9 cellular contexts compared by ENCODE assay signal in the genomic region with DNA sequence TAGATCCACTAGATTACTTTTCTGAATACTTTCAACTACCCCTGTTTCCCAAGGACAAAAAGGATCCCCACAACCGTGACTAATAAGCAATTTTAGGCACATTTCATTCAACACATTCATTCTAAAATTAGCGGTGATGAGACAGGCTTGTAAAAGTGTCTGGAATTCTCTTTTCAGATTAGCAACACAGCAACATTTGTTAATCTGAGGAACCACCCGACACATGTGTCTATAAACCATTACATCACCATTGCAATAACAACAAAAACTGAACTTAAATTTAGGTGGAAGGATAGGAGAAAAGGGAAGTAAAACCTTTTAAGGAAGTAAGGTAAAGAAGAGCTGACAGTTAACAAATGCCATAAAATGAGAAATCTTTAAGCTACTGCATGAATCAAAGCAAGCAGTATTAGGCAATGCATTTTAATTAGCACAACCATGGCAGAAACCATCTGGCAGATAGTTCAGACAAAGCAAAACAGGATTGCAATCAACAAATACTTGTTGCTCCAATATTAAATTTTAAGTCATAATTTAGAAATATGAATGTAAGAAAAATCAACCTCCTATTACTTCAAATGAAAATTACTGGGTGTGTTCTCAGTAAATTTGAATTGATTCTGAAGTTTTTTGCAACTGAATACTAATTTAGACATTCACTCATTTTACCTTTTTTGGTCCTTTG. TPM values are rescaled to one million over a fixed set of nuclear protein-coding genes. Genes with fewer than 3 reads are reported as not detected.
DNase-seq lines count a peak whose midpoint lies in the region; ATAC-seq and TF ChIP-seq lines count a peak whose summit lies in the region.
"Had no signal": no experiment of that assay in that cellular context is flagged by ENCODE, and none has a peak within 500 bp of the region (broad histone marks: within the 10 kb centered on the region; RNA-seq: fewer than 3 reads in every experiment).

No MANE protein-coding gene starts in this region.

- peak; percentile 61 for ATAC-seq in GM21423 (IDR thresholded peaks at IDR 0.05; ENCODE audit: unreplicated experiment)
- ATAC-seq in gastroesophageal sphincter, result peak; percentile 28

- WGBS in gastroesophageal sphincter (ENCODE audit: low coverage in 1 of 2), 2 donors, result 71 to 77% methylated on average over 3 of the region's 3 CpGs
- 51 to 67% methylated on average over 2 to 3 of the region's 3 CpGs for WGBS in transverse colon (ENCODE audit: low coverage in 1 of 2), 2 donors

- H3K4me1 ChIP-seq in gastroesophageal sphincter (no peaks in the 10 kb centered on the region), transverse colon (peaks cover 5 to 22% (median 10%) of the 10 kb centered on the region in 4 donors), colonic mucosa (no peaks in the 10 kb centered on the region)

- in situ Hi-C loops in transverse colon (cut with MboI; ENCODE audit: low pct_ligation_motif_present in 1 of 4, low pct_unique_long_range_greater_than_20kb in 1 of 4, low sequenced_read_pairs in 3 of 4), result no loop called here

- H3K27ac ChIP-seq in gastroesophageal sphincter, result no peak overlapping the region
- peak overlapping the region in 2 of 4 donors; percentile 44 to 60 for H3K27ac ChIP-seq in transverse colon
- no peak overlapping the region for H3K27ac ChIP-seq in colonic mucosa

- H3K36me3 ChIP-seq in gastroesophageal sphincter, result peaks cover 0 to 51% of the 10 kb centered on the region in 2 donors
- peaks cover 0 to 6% (median 1%) of the 10 kb centered on the region in 4 donors for H3K36me3 ChIP-seq in transverse colon
- H3K36me3 ChIP-seq in colonic mucosa, result no peaks in the 10 kb centered on the region

- no peaks in the 10 kb centered on the region for H3K27me3 ChIP-seq in gastroesophageal sphincter
- H3K27me3 ChIP-seq in transverse colon, result no peaks in the 10 kb centered on the region
- no peaks in the 10 kb centered on the region for H3K27me3 ChIP-seq in colonic mucosa

- intact Hi-C loops in transverse colon (cut with DNase I; ENCODE audit: low total_unique reads) (no loop called here), colonic mucosa (cut with DNase I) (no loop called here)

- no peak overlapping the region for H3K9ac ChIP-seq in colonic mucosa (ENCODE audit: low read depth in 2 of 2, low read length in 2 of 2)

- H3K4me3 ChIP-seq in gastroesophageal sphincter (no peak overlapping the region), transverse colon (no peak overlapping the region), colonic mucosa (no peak overlapping the region)

- TF ChIP-seq POLR2A in gastroesophageal sphincter (IDR thresholded peaks at IDR 0.05) (no peak), transverse colon (IDR thresholded peaks at IDR 0.05) (no peak)

- TF ChIP-seq CTCF in gastroesophageal sphincter (IDR thresholded peaks at IDR 0.05), result no peak
- no peak for TF ChIP-seq CTCF in transverse colon (IDR thresholded peaks at IDR 0.05)
- no peak for TF ChIP-seq CTCF in colonic mucosa (IDR thresholded peaks at IDR 0.05)

- TF ChIP-seq EP300 in gastroesophageal sphincter (IDR thresholded peaks at IDR 0.05) (no peak), transverse colon (IDR thresholded peaks at IDR 0.05; ENCODE audit: low read depth) (no peak)

- DNase-seq in AG20443 (ENCODE audit: low spot score) (peak; percentile 24), NOMO-1 (lab: John Stamatoyannopoulos, UW; ENCODE audit: unreplicated experiment in 2 of 2) (peak; percentile 64 to 99), NCI-H1417 treated with DMSO at 0.1 percent for 48 hours (lab: John Stamatoyannopoulos, UW) (no peak), transverse colon (no peak), colonic mucosa (no peak)
- no peak for DNase-seq in stimulated activated CD4-positive, alpha-beta T cell treated with anti-CD3 and anti-CD28 coated beads, Interleukin-2, amount 100 ng/mL, for 48 hours
- DNase-seq: CD4-positive, CD25-positive, alpha-beta regulatory T cell had no signal

- H3K9me3 ChIP-seq in gastroesophageal sphincter, result no peaks in the 10 kb centered on the region
- H3K9me3 ChIP-seq in transverse colon, result no peaks in the 10 kb centered on the region
- H3K9me3 ChIP-seq in colonic mucosa, result no peaks in the 10 kb centered on the region

RNA-seq across cellular contexts. Expression of a gene that starts 49.0 kb away (rescaled TPM):
- total RNA-seq in gastroesophageal sphincter, result 10 to 100 TPM; 18.4 to 26.6 (median 22.6) TPM
- 10 to 100 TPM; 19.3 to 37.6 (median 28.5) TPM for total RNA-seq in transverse colon
- total RNA-seq in colonic mucosa, result 10 to 100 TPM; 18.2 to 19.4 TPM

Comparison
In these comparisons a context has a peak if more than half of its experiments do, and no peak if none do; other contexts are left out.
1. DNase-seq: peak in AG20443 (single experiment) and NOMO-1 (2 of 2); none in stimulated activated CD4-positive, alpha-beta T cell treated with anti-CD3 and anti-CD28 coated beads, Interleukin-2, amount 100 ng/mL, for 48 hours (0 of 2), NCI-H1417 treated with DMSO at 0.1 percent for 48 hours (single experiment), transverse colon (single experiment) and colonic mucosa (single experiment).